ENCODE assay signal across 1 cellular context in genomic region chr12:14921218-14921617, GRCh38.
TF ChIP-seq lines count a peak whose summit lies in the region.

No MANE protein-coding gene starts in this region.

TF ChIP-seq in HepG2, 621 proteins besides CTCF, POLR2A, EP300 and RAD21:
- TF ChIP-seq, protein P1, sequence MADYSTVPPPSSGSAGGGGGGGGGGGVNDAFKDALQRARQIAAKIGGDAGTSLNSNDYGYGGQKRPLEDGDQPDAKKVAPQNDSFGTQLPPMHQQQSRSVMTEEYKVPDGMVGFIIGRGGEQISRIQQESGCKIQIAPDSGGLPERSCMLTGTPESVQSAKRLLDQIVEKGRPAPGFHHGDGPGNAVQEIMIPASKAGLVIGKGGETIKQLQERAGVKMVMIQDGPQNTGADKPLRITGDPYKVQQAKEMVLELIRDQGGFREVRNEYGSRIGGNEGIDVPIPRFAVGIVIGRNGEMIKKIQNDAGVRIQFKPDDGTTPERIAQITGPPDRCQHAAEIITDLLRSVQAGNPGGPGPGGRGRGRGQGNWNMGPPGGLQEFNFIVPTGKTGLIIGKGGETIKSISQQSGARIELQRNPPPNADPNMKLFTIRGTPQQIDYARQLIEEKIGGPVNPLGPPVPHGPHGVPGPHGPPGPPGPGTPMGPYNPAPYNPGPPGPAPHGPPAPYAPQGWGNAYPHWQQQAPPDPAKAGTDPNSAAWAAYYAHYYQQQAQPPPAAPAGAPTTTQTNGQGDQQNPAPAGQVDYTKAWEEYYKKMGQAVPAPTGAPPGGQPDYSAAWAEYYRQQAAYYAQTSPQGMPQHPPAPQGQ (CRISPR knock-in tag; IDR thresholded peaks at IDR 0.05; ENCODE audit: borderline replicate concordance) = no peak
- TF ChIP-seq RBAK (CRISPR knock-in tag; IDR thresholded peaks at IDR 0.05) (no peak), ZBTB39 (CRISPR knock-in tag; IDR thresholded peaks at IDR 0.05) (no peak), AHR (CRISPR knock-in tag; IDR thresholded peaks at IDR 0.05) (no peak), ZNF282 (IDR thresholded peaks at IDR 0.05; ENCODE audit: partially characterized antibody) (no peak), HIVEP1 (CRISPR knock-in tag; IDR thresholded peaks at IDR 0.05) (no peak), ZMAT3 (CRISPR knock-in tag; conservative IDR thresholded peaks at IDR 0.05) (no peak), MAX (IDR thresholded peaks at IDR 0.05) (no peak), ARNT2 (CRISPR knock-in tag; IDR thresholded peaks at IDR 0.05; ENCODE audit: low read depth) (no peak), SMYD3 (CRISPR knock-in tag; IDR thresholded peaks at IDR 0.05) (no peak), MAF1 (CRISPR knock-in tag; IDR thresholded peaks at IDR 0.05; ENCODE audit: borderline replicate concordance) (no peak), FOXO4 (CRISPR knock-in tag; conservative IDR thresholded peaks at IDR 0.05) (no peak), ZBTB43 (CRISPR knock-in tag; conservative IDR thresholded peaks at IDR 0.05) (no peak), CHD2 (IDR thresholded peaks at IDR 0.05; ENCODE audit: low read depth, low read length) (no peak), ZNF550 (CRISPR knock-in tag; IDR thresholded peaks at IDR 0.05; ENCODE audit: borderline replicate concordance) (no peak), ZNF274 (CRISPR knock-in tag; IDR thresholded peaks at IDR 0.05) (no peak), ZSCAN20 (CRISPR knock-in tag; IDR thresholded peaks at IDR 0.05; ENCODE audit: borderline replicate concordance) (no peak), PRDM10 (CRISPR knock-in tag; IDR thresholded peaks at IDR 0.05; ENCODE audit: low read depth) (no peak)
- TF ChIP-seq, protein P2, sequence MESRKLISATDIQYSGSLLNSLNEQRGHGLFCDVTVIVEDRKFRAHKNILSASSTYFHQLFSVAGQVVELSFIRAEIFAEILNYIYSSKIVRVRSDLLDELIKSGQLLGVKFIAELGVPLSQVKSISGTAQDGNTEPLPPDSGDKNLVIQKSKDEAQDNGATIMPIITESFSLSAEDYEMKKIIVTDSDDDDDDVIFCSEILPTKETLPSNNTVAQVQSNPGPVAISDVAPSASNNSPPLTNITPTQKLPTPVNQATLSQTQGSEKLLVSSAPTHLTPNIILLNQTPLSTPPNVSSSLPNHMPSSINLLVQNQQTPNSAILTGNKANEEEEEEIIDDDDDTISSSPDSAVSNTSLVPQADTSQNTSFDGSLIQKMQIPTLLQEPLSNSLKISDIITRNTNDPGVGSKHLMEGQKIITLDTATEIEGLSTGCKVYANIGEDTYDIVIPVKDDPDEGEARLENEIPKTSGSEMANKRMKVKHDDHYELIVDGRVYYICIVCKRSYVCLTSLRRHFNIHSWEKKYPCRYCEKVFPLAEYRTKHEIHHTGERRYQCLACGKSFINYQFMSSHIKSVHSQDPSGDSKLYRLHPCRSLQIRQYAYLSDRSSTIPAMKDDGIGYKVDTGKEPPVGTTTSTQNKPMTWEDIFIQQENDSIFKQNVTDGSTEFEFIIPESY (CRISPR knock-in tag; IDR thresholded peaks at IDR 0.05) = no peak
- TF ChIP-seq, protein P3, sequence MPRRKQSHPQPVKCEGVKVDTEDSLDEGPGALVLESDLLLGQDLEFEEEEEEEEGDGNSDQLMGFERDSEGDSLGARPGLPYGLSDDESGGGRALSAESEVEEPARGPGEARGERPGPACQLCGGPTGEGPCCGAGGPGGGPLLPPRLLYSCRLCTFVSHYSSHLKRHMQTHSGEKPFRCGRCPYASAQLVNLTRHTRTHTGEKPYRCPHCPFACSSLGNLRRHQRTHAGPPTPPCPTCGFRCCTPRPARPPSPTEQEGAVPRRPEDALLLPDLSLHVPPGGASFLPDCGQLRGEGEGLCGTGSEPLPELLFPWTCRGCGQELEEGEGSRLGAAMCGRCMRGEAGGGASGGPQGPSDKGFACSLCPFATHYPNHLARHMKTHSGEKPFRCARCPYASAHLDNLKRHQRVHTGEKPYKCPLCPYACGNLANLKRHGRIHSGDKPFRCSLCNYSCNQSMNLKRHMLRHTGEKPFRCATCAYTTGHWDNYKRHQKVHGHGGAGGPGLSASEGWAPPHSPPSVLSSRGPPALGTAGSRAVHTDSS (CRISPR knock-in tag; conservative IDR thresholded peaks at IDR 0.05) = no peak
